Comparison of ENCODE assay signal across 1 cellular context in genomic region chr17:35236821-35237220, GRCh38.
TF ChIP-seq lines count a peak whose summit lies in the region.

No MANE protein-coding gene starts in this region.

TF ChIP-seq in GM23338, 12 proteins besides CTCF, POLR2A, EP300 and RAD21 (continued from another document):
- no peak for TF ChIP-seq REST (IDR thresholded peaks at IDR 0.05; ENCODE audit: unreplicated experiment)
- no peak for TF ChIP-seq ZNF114 (CRISPR knock-in tag; IDR thresholded peaks at IDR 0.05)
- no peak for TF ChIP-seq CREB1 (CRISPR knock-in tag; IDR thresholded peaks at IDR 0.05; ENCODE audit: low read depth)
- TF ChIP-seq ETS1 (IDR thresholded peaks at IDR 0.05), result no peak
- TF ChIP-seq ZNF462 (CRISPR knock-in tag; IDR thresholded peaks at IDR 0.05), result no peak
- no peak for TF ChIP-seq STAT1 (IDR thresholded peaks at IDR 0.05; ENCODE audit: unreplicated experiment)
- TF ChIP-seq POLR2AphosphoS5 (IDR thresholded peaks at IDR 0.05; ENCODE audit: low read depth), result no peak
